In the genomic region with DNA sequence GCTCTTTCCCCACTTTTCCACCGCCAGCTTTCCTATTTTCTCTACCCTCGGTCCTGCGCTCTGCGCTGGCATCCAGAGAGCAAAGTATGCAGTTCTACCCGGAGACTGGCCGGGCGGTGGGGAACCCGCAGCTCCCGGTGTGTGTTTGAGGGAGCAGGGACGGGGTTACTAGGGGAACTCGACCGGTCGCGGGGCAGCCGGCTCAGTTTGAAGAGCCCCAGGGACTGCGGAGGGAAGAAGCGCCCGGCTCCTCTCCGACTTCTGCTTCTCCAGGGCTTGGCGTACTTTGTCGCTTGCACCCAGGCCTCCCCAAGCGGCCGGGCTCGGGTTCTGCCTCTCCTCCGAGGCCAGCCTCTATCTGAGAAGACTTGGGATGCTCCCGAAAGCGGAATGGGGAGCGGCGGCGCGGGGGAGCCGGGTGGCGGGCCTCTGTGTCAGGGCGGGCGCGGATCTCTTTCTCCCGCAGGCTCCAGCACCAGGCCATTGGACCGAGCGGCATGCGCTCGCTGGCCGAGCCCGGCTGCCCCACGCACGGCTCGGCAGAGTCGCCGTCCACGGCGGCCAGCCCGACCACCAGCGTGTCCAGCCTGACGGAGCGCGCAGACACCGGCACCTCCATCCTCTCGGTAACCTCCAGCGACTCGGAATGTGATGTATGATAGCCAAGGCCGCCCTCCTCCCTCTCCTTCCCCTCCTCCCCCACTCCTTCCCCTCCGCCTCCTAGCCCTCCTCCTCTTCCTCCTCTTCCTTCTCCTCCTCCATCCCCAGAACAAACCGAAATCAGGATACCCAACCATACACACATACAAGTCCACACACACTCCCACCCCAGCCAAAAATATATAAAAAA, we compare ENCODE assay signal across 12 cellular contexts. TPM values are rescaled to one million over a fixed set of nuclear protein-coding genes. Genes with fewer than 3 reads are reported as not detected.
DNase-seq lines count a peak whose midpoint lies in the region; ATAC-seq and TF ChIP-seq lines count a peak whose summit lies in the region.
"Had no signal": no experiment of that assay in that cellular context is flagged by ENCODE, and none has a peak within 500 bp of the region (broad histone marks: within the 10 kb centered on the region; RNA-seq: fewer than 3 reads in every experiment).

No MANE protein-coding gene starts in this region.

- no peaks in the 10 kb centered on the region for H3K79me1 ChIP-seq in mesendoderm (ENCODE audit: low read length)

- H2AK5ac ChIP-seq in mesendoderm (ENCODE audit: low read length), result no peak overlapping the region

- H3K27me3 Mint-ChIP-seq in activated naive CD4-positive, alpha-beta T cell treated with anti-CD3 and anti-CD28 coated beads, Interleukin-2, amount 50 U/mL, for 24 hours, result peaks cover 65% of the 10 kb centered on the region
- H3K27me3 Mint-ChIP-seq in brain (peaks cover 89% of the 10 kb centered on the region), type B pancreatic cell (peaks cover 98% of the 10 kb centered on the region)

- peaks cover 58% of the 10 kb centered on the region for H3K27me3 ChIP-seq in mesendoderm (ENCODE audit: insufficient read depth, low read length, poor library complexity)

- no peak overlapping the region for H4K5ac ChIP-seq in mesendoderm (ENCODE audit: low read length)

- no peak for DNase-seq in activated naive CD4-positive, alpha-beta T cell treated with anti-CD3 and anti-CD28 coated beads, Interleukin-2, amount 50 U/mL, for 72 hours (ENCODE audit: low spot score in 2 of 2)
- DNase-seq in mesendoderm (peak; percentile 72), type B pancreatic cell (ENCODE audit: extremely low spot score, unreplicated experiment) (no peak), RWPE1 (ENCODE audit: low spot score) (no peak), GM03348 (ENCODE audit: low spot score) (no peak)
- no peak for DNase-seq in stimulated activated naive CD4-positive, alpha-beta T cell (lab: John Stamatoyannopoulos, UW)
- DNase-seq: NCI-H446 had no signal

- peaks cover 53% of the 10 kb centered on the region for H3K4me1 Mint-ChIP-seq in activated naive CD4-positive, alpha-beta T cell treated with anti-CD3 and anti-CD28 coated beads, Interleukin-2, amount 50 U/mL, for 24 hours
- peaks cover 82% of the 10 kb centered on the region for H3K4me1 Mint-ChIP-seq in brain
- H3K4me1 Mint-ChIP-seq in type B pancreatic cell (ENCODE audit: unreplicated experiment), result peaks cover 31% of the 10 kb centered on the region

- CTCF ChIA-PET in RWPE1 (lab: Yijun Ruan, JAX), result interaction anchor here (0.6 to 2.1 kb wide), 2 partner anchors 11 to 339 kb away, joined by 3 to 5 read pairs; no protein-coding TSS in a partner anchor

- TF ChIP-seq CTCF in brain (conservative IDR thresholded peaks at IDR 0.05) (no peak), type B pancreatic cell (conservative IDR thresholded peaks at IDR 0.05) (no peak), RWPE1 (conservative IDR thresholded peaks at IDR 0.05; ENCODE audit: low read depth) (no peak)

- no peak overlapping the region for H2BK5ac ChIP-seq in mesendoderm (ENCODE audit: low read length)

- peak overlapping the region; percentile 46 for H3K18ac ChIP-seq in mesendoderm (ENCODE audit: low read length)

- ATAC-seq in activated naive CD4-positive, alpha-beta T cell treated with anti-CD3 and anti-CD28 coated beads, Interleukin-2, amount 50 U/mL, for 72 hours, result no peak

- H3K4ac ChIP-seq in mesendoderm (ENCODE audit: low read depth, low read length), result no peak overlapping the region

- peak overlapping the region; percentile 30 for H3K4me2 ChIP-seq in mesendoderm (ENCODE audit: low read length)

- H3K23ac ChIP-seq in mesendoderm (ENCODE audit: low read length), result no peak overlapping the region

- H3K36me3 ChIP-seq in mesendoderm (ENCODE audit: control insufficient read depth, insufficient read depth, low read length), result no peaks in the 10 kb centered on the region

- no peak overlapping the region for H3K27ac Mint-ChIP-seq in activated naive CD4-positive, alpha-beta T cell treated with anti-CD3 and anti-CD28 coated beads, Interleukin-2, amount 50 U/mL, for 24 hours
- no peak overlapping the region for H3K27ac Mint-ChIP-seq in activated naive CD4-positive, alpha-beta T cell treated with anti-CD3 and anti-CD28 coated beads, Interleukin-2, amount 50 U/mL, for 72 hours
- H3K27ac Mint-ChIP-seq in brain (peak overlapping the region in 2 of 5 experiments; percentile 87 to 93), type B pancreatic cell (no peak overlapping the region)

- peak overlapping the region; percentile 17 for H3K4me3 Mint-ChIP-seq in activated naive CD4-positive, alpha-beta T cell treated with anti-CD3 and anti-CD28 coated beads, Interleukin-2, amount 50 U/mL, for 24 hours
- H3K4me3 Mint-ChIP-seq in brain, result peak overlapping the region; percentile 47 to 89 (median 86)
- peak overlapping the region; percentile 72 for H3K4me3 Mint-ChIP-seq in type B pancreatic cell

- H3K9me3 Mint-ChIP-seq in activated naive CD4-positive, alpha-beta T cell treated with anti-CD3 and anti-CD28 coated beads, Interleukin-2, amount 50 U/mL, for 24 hours, result no peaks in the 10 kb centered on the region
- H3K9me3 Mint-ChIP-seq in activated naive CD4-positive, alpha-beta T cell treated with anti-CD3 and anti-CD28 coated beads, Interleukin-2, amount 50 U/mL, for 72 hours, result no peaks in the 10 kb centered on the region
- peaks cover 0 to 2% (median 0%) of the 10 kb centered on the region in 5 experiments for H3K9me3 Mint-ChIP-seq in brain
- no peaks in the 10 kb centered on the region for H3K9me3 Mint-ChIP-seq in type B pancreatic cell

- no peak overlapping the region for H3K27ac ChIP-seq in mesendoderm (ENCODE audit: low read depth, low read length)
- H3K27ac ChIP-seq in RWPE1, result no peak overlapping the region

- peak overlapping the region; percentile 20 for H3K9ac ChIP-seq in mesendoderm (ENCODE audit: low read length)

- H3K79me2 ChIP-seq in mesendoderm (ENCODE audit: control insufficient read depth, insufficient read depth, low read length), result no peaks in the 10 kb centered on the region

- peaks cover 14% of the 10 kb centered on the region for H3K4me1 ChIP-seq in mesendoderm (ENCODE audit: control insufficient read depth, low read depth, low read length)

- no peak overlapping the region for H2BK15ac ChIP-seq in mesendoderm (replicated peaks; ENCODE audit: low read depth)

- H4K8ac ChIP-seq in mesendoderm (ENCODE audit: low read depth, low read length), result no peak overlapping the region

- H2BK120ac ChIP-seq in mesendoderm (ENCODE audit: low read depth, low read length), result no peak overlapping the region

- peak overlapping the region; percentile 63 for H3K56ac ChIP-seq in mesendoderm (ENCODE audit: low read length)

- WGBS in mesendoderm (ENCODE audit: extremely low coverage, insufficient coverage, low lambda C conversion rate), result no CpG with 5 or more reads among the region's 62 CpGs

- no peaks in the 10 kb centered on the region for H3K36me3 Mint-ChIP-seq in activated naive CD4-positive, alpha-beta T cell treated with anti-CD3 and anti-CD28 coated beads, Interleukin-2, amount 50 U/mL, for 24 hours
- H3K36me3 Mint-ChIP-seq in activated naive CD4-positive, alpha-beta T cell treated with anti-CD3 and anti-CD28 coated beads, Interleukin-2, amount 50 U/mL, for 72 hours, result peaks cover 0 to 19% of the 10 kb centered on the region in 2 donors
- H3K36me3 Mint-ChIP-seq in brain (peaks cover 11% of the 10 kb centered on the region), type B pancreatic cell (no peaks in the 10 kb centered on the region)

- no peak overlapping the region for H3K4me3 ChIP-seq in mesendoderm (ENCODE audit: low read length)

- POLR2A ChIA-PET in RWPE1 (lab: Yijun Ruan, JAX; ENCODE audit: low non-redundant PET), result no interaction called here

RNA-seq across cellular contexts. Expression of a gene that starts 2.8 kb away (rescaled TPM):
- not detected for total RNA-seq in activated naive CD4-positive, alpha-beta T cell treated with anti-CD3 and anti-CD28 coated beads, Interleukin-2, amount 50 U/mL, for 72 hours
- 30.9 TPM for polyA plus RNA-seq in brain (ENCODE audit: insufficient read depth, low read depth, low replicate concordance)
- polyA plus RNA-seq in mesendoderm (2013, experiment 1 of 2), result 1.3 TPM
- 1.1 TPM for polyA plus RNA-seq in mesendoderm (2013, experiment 2 of 2)
- total RNA-seq in type B pancreatic cell (ENCODE audit: low replicate concordance), result 0.68 TPM in 1 of 2 replicates, not detected in the other
- total RNA-seq: bronchial epithelial cell, pulmonary artery endothelial cell, SK-MEL-5 had no signal

Comparison
In these comparisons a context has a peak if more than half of its experiments do, and no peak if none do; other contexts are left out.
1. H3K4me3 Mint-ChIP-seq: peak in every context shown above with its lines; median percentile 86 in brain; 72 in type B pancreatic cell; 17 in activated naive CD4-positive, alpha-beta T cell treated with anti-CD3 and anti-CD28 coated beads, Interleukin-2, amount 50 U/mL, for 24 hours.